ENCODE assay signal across 1 cellular context in genomic region chr18:46335551-46336059, GRCh38.
TF ChIP-seq lines count a peak whose summit lies in the region.

No MANE protein-coding gene starts in this region.

TF ChIP-seq in GM23338, 12 proteins besides CTCF, POLR2A, EP300 and RAD21 (continued from another document):
- TF ChIP-seq ZNF462 (CRISPR knock-in tag; IDR thresholded peaks at IDR 0.05) (no peak), ZNF331 (CRISPR knock-in tag; IDR thresholded peaks at IDR 0.05; ENCODE audit: low read depth) (no peak), CREB1 (CRISPR knock-in tag; IDR thresholded peaks at IDR 0.05; ENCODE audit: low read depth) (no peak; the same call in 1 of the 2 replicates)
